7 cellular contexts compared by ENCODE assay signal in genomic region chr19:1417145-1417544, GRCh38. TPM values are rescaled to one million over a fixed set of nuclear protein-coding genes. Genes with fewer than 3 reads are reported as not detected.
DNase-seq lines count a peak whose midpoint lies in the region; ATAC-seq and TF ChIP-seq lines count a peak whose summit lies in the region.
"Had no signal": no experiment of that assay in that cellular context is flagged by ENCODE, and none has a peak within 500 bp of the region (broad histone marks: within the 10 kb centered on the region; RNA-seq: fewer than 3 reads in every experiment).

No MANE protein-coding gene starts in this region.

- H3K4me2 ChIP-seq in skeletal muscle satellite cell (ENCODE audit: low read length), result peak overlapping the region; percentile 67

- H3K36me3 ChIP-seq in skeletal muscle satellite cell (ENCODE audit: insufficient read depth, low read length), result peaks cover 59% of the 10 kb centered on the region

- H3K27ac ChIP-seq in VCaP, result peak overlapping the region; percentile 83

- peak overlapping the region; percentile 74 for H3K9ac ChIP-seq in skeletal muscle satellite cell (ENCODE audit: low read depth, low read length)

- DNase-seq in fibroblast of mammary gland (ENCODE audit: low read depth) (peak; percentile 99), hippocampal formation (lab: John Stamatoyannopoulos, UW) (no peak)
- DNase-seq in activated effector memory CD4-positive, alpha-beta T cell treated with anti-CD3 and anti-CD28 coated beads, Interleukin-2, amount 50 U/mL, for 16 hours, result no peak
- DNase-seq: activated CD4-positive, alpha-beta T cell treated with anti-CD3 and anti-CD28 coated beads for 1 hour had no signal

- no peak for ATAC-seq in GM21423 (IDR thresholded peaks at IDR 0.05; ENCODE audit: unreplicated experiment)

- no peaks in the 10 kb centered on the region for H3K27me3 ChIP-seq in skeletal muscle satellite cell (ENCODE audit: control insufficient read depth, insufficient read depth, low read length)

- TF ChIP-seq CTCF in VCaP (conservative IDR thresholded peaks at IDR 0.05), result no peak
- TF ChIP-seq CTCF in fibroblast of mammary gland (conservative IDR thresholded peaks at IDR 0.05; ENCODE audit: control insufficient read depth, insufficient read depth, low read depth, low read length), result no peak

- H3K4me1 ChIP-seq in skeletal muscle satellite cell (ENCODE audit: control insufficient read depth, insufficient read depth, low read length), result peaks cover 49% of the 10 kb centered on the region

- H3K9me3 ChIP-seq in skeletal muscle satellite cell (replicated peaks; ENCODE audit: low read length), result no peaks in the 10 kb centered on the region

- H3K4me3 ChIP-seq in fibroblast of mammary gland (ENCODE audit: control insufficient read depth, low read depth, low read length), result no peak overlapping the region
- peak overlapping the region; percentile 41 for H3K4me3 ChIP-seq in skeletal muscle satellite cell (ENCODE audit: low read length)

RNA-seq across cellular contexts. Expression of gene DAZAP1, which starts 9.8 kb away (rescaled TPM):
- total RNA-seq in skeletal muscle satellite cell (2012; rRNA removed), result 54.8 and 58.5 TPM in 2 replicates

RNA-seq across cellular contexts. Expression of gene GAMT, which starts 15.8 kb away (rescaled TPM):
- 25.6 and 31.5 TPM in 2 replicates for total RNA-seq in skeletal muscle satellite cell (2012; rRNA removed)

RNA-seq across cellular contexts. Expression of gene RPS15, which starts 21.1 kb away (rescaled TPM):
- total RNA-seq in skeletal muscle satellite cell (2012; rRNA removed), result 803 and 928 TPM in 2 replicates

RNA-seq across cellular contexts. Expression of gene APC2, which starts 32.8 kb away (rescaled TPM):
- total RNA-seq in skeletal muscle satellite cell (2012; rRNA removed), result under 0.01 and 0.51 TPM in 2 replicates

RNA-seq across cellular contexts. Expression of gene NDUFS7, which starts 33.4 kb away (rescaled TPM):
- total RNA-seq in skeletal muscle satellite cell (2012; rRNA removed), result 69.0 and 71.4 TPM in 2 replicates
